ENCODE assay signal across 34 cellular contexts in genomic region chr18:62885804-62886203, GRCh38.
"Had no signal": no experiment of that assay in that cellular context is flagged by ENCODE, and none has a peak within 500 bp of the region (broad histone marks: within the 10 kb centered on the region; RNA-seq: fewer than 3 reads in every experiment).

No MANE protein-coding gene starts in this region.

- H3K4me1 Mint-ChIP-seq: activated B cell treated with CpG ODN at 0.5 μM for 24 hours; activated naive CD4-positive, alpha-beta T cell treated with anti-CD3 and anti-CD28 coated beads, Interleukin-2, amount 50 U/mL, for 24 hours had no signal

- ATAC-seq: activated CD8-positive, alpha-beta memory T cell treated with anti-CD3 and anti-CD28 coated beads, Interleukin-2, amount 10 ng/mL, durations not matched to agents 7 days and 5 days; PC-3; Right ventricle myocardium inferior had no signal

- DNase-seq: activated B cell treated with CpG ODN at 0.5 μM for 24 hours; activated CD4-positive, alpha-beta memory T cell treated with anti-CD3 and anti-CD28 coated beads, Interleukin-2, amount 10 ng/mL, durations not matched to agents 7 days and 5 days; activated CD4-positive, alpha-beta T cell treated with anti-CD3 and anti-CD28 coated beads for 48 hours; activated CD4-positive, CD25-positive, alpha-beta regulatory T cell treated with anti-CD3 and anti-CD28 coated beads, Interleukin-2, amount 50 U/mL, for 72 hours; activated CD8-positive, alpha-beta memory T cell treated with anti-CD3 and anti-CD28 coated beads for 24 hours; activated CD8-positive, alpha-beta memory T cell treated with anti-CD3 and anti-CD28 coated beads, Interleukin-2, amount 10 ng/mL, durations not matched to agents 7 days and 5 days; activated CD8-positive, alpha-beta memory T cell treated with anti-CD3 and anti-CD28 coated beads, Interleukin-2, amount 50 U/mL, for 48 hours; activated effector memory CD4-positive, alpha-beta T cell treated with anti-CD3 and anti-CD28 coated beads, Interleukin-2, amount 50 U/mL, for 16 hours; activated naive CD4-positive, alpha-beta T cell treated with Interleukin-2 at 50 U/mL for 16 hours; activated naive CD8-positive, alpha-beta T cell treated with anti-CD3 and anti-CD28 coated beads, Interleukin-2, amount 10 ng/mL, durations not matched to agents 7 days and 5 days; activated T-cell treated with anti-CD3 and anti-CD28 coated beads, Interleukin-2, amount 50 U/mL, for 48 hours; amygdala; Kasumi-1; MG63; MV-4-11; NCI-H1092 treated with DMSO at 0.1 percent for 48 hours; NCI-H1417; NCI-H146; NCI-H187; NCI-H2029 treated with DMSO at 0.1 percent for 48 hours; NCI-H2171 treated with DMSO at 0.1 percent for 48 hours; NCI-H2227 treated with DMSO at 0.1 percent for 48 hours; NCI-H446; NCI-H510A treated with DMSO at 0.1 percent for 48 hours; NK-92 treated with Interleukin-12 subunit alpha and Interleukin-12 subunit beta, amount 100 ng/mL, for 24 hours; PC-3; SIG-M5; SW 1271; T-helper 1 cell; T-helper 2 cell; T-helper 9 cell had no signal

- H3K4me3 Mint-ChIP-seq: activated B cell treated with CpG ODN at 0.5 μM for 24 hours; activated CD4-positive, alpha-beta memory T cell treated with anti-CD3 and anti-CD28 coated beads, Interleukin-2, amount 10 ng/mL, durations not matched to agents 7 days and 5 days; activated CD8-positive, alpha-beta memory T cell treated with anti-CD3 and anti-CD28 coated beads, Interleukin-2, amount 10 ng/mL, durations not matched to agents 7 days and 5 days; activated naive CD4-positive, alpha-beta T cell treated with anti-CD3 and anti-CD28 coated beads, Interleukin-2, amount 50 U/mL, for 24 hours; activated naive CD8-positive, alpha-beta T cell treated with anti-CD3 and anti-CD28 coated beads, Interleukin-2, amount 10 ng/mL, durations not matched to agents 7 days and 5 days; central memory CD8-positive, alpha-beta T cell had no signal

- H3K9me3 Mint-ChIP-seq: activated B cell treated with CpG ODN at 0.5 μM for 24 hours; activated CD4-positive, alpha-beta memory T cell treated with anti-CD3 and anti-CD28 coated beads, Interleukin-2, amount 10 ng/mL, durations not matched to agents 7 days and 5 days; activated naive CD4-positive, alpha-beta T cell treated with anti-CD3 and anti-CD28 coated beads, Interleukin-2, amount 50 U/mL, for 24 hours; activated naive CD8-positive, alpha-beta T cell treated with anti-CD3 and anti-CD28 coated beads, Interleukin-2, amount 10 ng/mL, durations not matched to agents 7 days and 5 days; central memory CD8-positive, alpha-beta T cell had no signal

- H3K36me3 Mint-ChIP-seq: activated naive CD4-positive, alpha-beta T cell treated with anti-CD3 and anti-CD28 coated beads, Interleukin-2, amount 50 U/mL, for 24 hours; activated naive CD8-positive, alpha-beta T cell treated with anti-CD3 and anti-CD28 coated beads, Interleukin-2, amount 10 ng/mL, durations not matched to agents 7 days and 5 days had no signal

- H3K27me3 Mint-ChIP-seq: activated B cell treated with CpG ODN at 0.5 μM for 24 hours; activated CD4-positive, alpha-beta memory T cell treated with anti-CD3 and anti-CD28 coated beads, Interleukin-2, amount 10 ng/mL, durations not matched to agents 7 days and 5 days; activated CD8-positive, alpha-beta memory T cell treated with anti-CD3 and anti-CD28 coated beads, Interleukin-2, amount 10 ng/mL, durations not matched to agents 7 days and 5 days; activated naive CD4-positive, alpha-beta T cell treated with anti-CD3 and anti-CD28 coated beads, Interleukin-2, amount 50 U/mL, for 24 hours; activated naive CD8-positive, alpha-beta T cell treated with anti-CD3 and anti-CD28 coated beads, Interleukin-2, amount 10 ng/mL, durations not matched to agents 7 days and 5 days; central memory CD8-positive, alpha-beta T cell had no signal

- H3K27ac Mint-ChIP-seq: activated B cell treated with CpG ODN at 0.5 μM for 24 hours; activated CD4-positive, alpha-beta memory T cell treated with anti-CD3 and anti-CD28 coated beads, Interleukin-2, amount 10 ng/mL, durations not matched to agents 7 days and 5 days; activated CD8-positive, alpha-beta memory T cell treated with anti-CD3 and anti-CD28 coated beads, Interleukin-2, amount 10 ng/mL, durations not matched to agents 7 days and 5 days; activated naive CD4-positive, alpha-beta T cell treated with anti-CD3 and anti-CD28 coated beads, Interleukin-2, amount 50 U/mL, for 24 hours; activated naive CD8-positive, alpha-beta T cell treated with anti-CD3 and anti-CD28 coated beads, Interleukin-2, amount 10 ng/mL, durations not matched to agents 7 days and 5 days had no signal
